Comparison of ENCODE assay signal across 8 cellular contexts in genomic region chr18:79528846-79529245, GRCh38.
A peak's percentile ranks its signal among the peaks of the same experiment; 100 is the strongest.
DNase-seq lines count a peak whose midpoint lies in the region; ATAC-seq, FAIRE-seq and TF ChIP-seq lines count a peak whose summit lies in the region.

No MANE protein-coding gene starts in this region.

- no peak overlapping the region for H3K27ac Mint-ChIP-seq in activated naive CD4-positive, alpha-beta T cell treated with anti-CD3 and anti-CD28 coated beads for 36 hours
- no peak overlapping the region for H3K27ac Mint-ChIP-seq in glutamatergic neuron (ENCODE audit: unreplicated experiment)

- H3K4me3 Mint-ChIP-seq in activated naive CD4-positive, alpha-beta T cell treated with anti-CD3 and anti-CD28 coated beads for 36 hours = no peak overlapping the region
- H3K4me3 Mint-ChIP-seq in glutamatergic neuron (ENCODE audit: unreplicated experiment) = no peak overlapping the region

- intact Hi-C loops in activated naive CD4-positive, alpha-beta T cell treated with anti-CD3 and anti-CD28 coated beads for 36 hours (cut with micrococcal nuclease) = loop anchor here (1.0 kb wide), 2 partner anchors 115 to 150 kb away; no protein-coding TSS in a partner anchor
- intact Hi-C loops in prostate gland (cut with DNase I) = loop anchor here (2.0 to 5.0 kb wide), 2 partner anchors 132 to 150 kb away; partner anchors contain the start of gene NFATC1

- TF ChIP-seq POLR2A in prostate gland (IDR thresholded peaks at IDR 0.05) = no peak

- H3K27ac ChIP-seq in SJCRH30 = no peak overlapping the region
- no peak overlapping the region for H3K27ac ChIP-seq in prostate gland

- peak; percentile 44 for DNase-seq in HTR-8/SVneo (ENCODE audit: insufficient read length, low spot score)
- DNase-seq in SJCRH30 = peak; percentile 34 to 74
- DNase-seq in activated naive CD4-positive, alpha-beta T cell treated with anti-CD3 and anti-CD28 coated beads for 36 hours = peak; percentile 90
- peak; percentile 86 for DNase-seq in glutamatergic neuron
- peak; percentile 72 for DNase-seq in prostate gland (ENCODE audit: low spot score)

- 45% methylated on average over 26 of the region's 26 CpGs for WGBS in prostate gland

- TF ChIP-seq CTCF in glutamatergic neuron (IDR thresholded peaks at IDR 0.05; ENCODE audit: partially characterized antibody, unreplicated experiment) = peak; percentile 92
- TF ChIP-seq CTCF in prostate gland (IDR thresholded peaks at IDR 0.05) = peak; percentile 84 to 91 (median 87)

- H3K36me3 ChIP-seq in SJCRH30 (no peaks in the 10 kb centered on the region), prostate gland (no peaks in the 10 kb centered on the region)

- H3K9me3 ChIP-seq in SJCRH30 (replicated peaks) = no peaks in the 10 kb centered on the region
- H3K9me3 ChIP-seq in prostate gland = no peaks in the 10 kb centered on the region

- H3K4me1 Mint-ChIP-seq in activated naive CD4-positive, alpha-beta T cell treated with anti-CD3 and anti-CD28 coated beads for 36 hours (ENCODE audit: low read depth) = peaks cover 32% of the 10 kb centered on the region
- peaks cover 3% of the 10 kb centered on the region for H3K4me1 Mint-ChIP-seq in glutamatergic neuron (ENCODE audit: low read depth, unreplicated experiment)

- CTCF ChIA-PET in activated naive CD4-positive, alpha-beta T cell treated with anti-CD3 and anti-CD28 coated beads for 36 hours (lab: Charles Lee) = interaction anchor here (0.9 to 6.9 kb wide), 7 partner anchors 49 to 155 kb away, joined by 3 to 89 read pairs (median 5); no protein-coding TSS in a partner anchor

- H3K9me3 Mint-ChIP-seq in activated naive CD4-positive, alpha-beta T cell treated with anti-CD3 and anti-CD28 coated beads for 36 hours = no peaks in the 10 kb centered on the region
- peaks cover 2% of the 10 kb centered on the region for H3K9me3 Mint-ChIP-seq in glutamatergic neuron (ENCODE audit: unreplicated experiment)

- H3K27me3 ChIP-seq in SJCRH30 (no peaks in the 10 kb centered on the region), prostate gland (replicated peaks; ENCODE audit: insufficient read depth) (no peaks in the 10 kb centered on the region)

- H3K27me3 Mint-ChIP-seq in activated naive CD4-positive, alpha-beta T cell treated with anti-CD3 and anti-CD28 coated beads for 36 hours (ENCODE audit: low read depth) = no peaks in the 10 kb centered on the region
- H3K27me3 Mint-ChIP-seq in glutamatergic neuron (ENCODE audit: unreplicated experiment) = peaks cover 4% of the 10 kb centered on the region

- H3K4me1 ChIP-seq in SJCRH30 (no peaks in the 10 kb centered on the region), prostate gland (replicated peaks) (peaks cover 7% of the 10 kb centered on the region)

- FAIRE-seq in G401.6 (lab: Jason Lieb, UNC) = peak; percentile 72
- no peak for FAIRE-seq in HTR-8/SVneo (lab: Jason Lieb, UNC)

- ATAC-seq in GM21447 (IDR thresholded peaks at IDR 0.05; ENCODE audit: unreplicated experiment) = no peak
- ATAC-seq in HG03039 (IDR thresholded peaks at IDR 0.05; ENCODE audit: unreplicated experiment) = no peak

- peaks cover 25% of the 10 kb centered on the region for H3K36me3 Mint-ChIP-seq in activated naive CD4-positive, alpha-beta T cell treated with anti-CD3 and anti-CD28 coated beads for 36 hours (ENCODE audit: low read depth)
- peaks cover 4% of the 10 kb centered on the region for H3K36me3 Mint-ChIP-seq in glutamatergic neuron (ENCODE audit: unreplicated experiment)

- H3K4me3 ChIP-seq in SJCRH30 (no peak overlapping the region), prostate gland (no peak overlapping the region)
